In genomic region chr5:54902817-54903473, GRCh38 we compare ENCODE assay signal across 9 cellular contexts.
A peak's percentile ranks its signal among the peaks of the same experiment; 100 is the strongest.
DNase-seq lines count a peak whose midpoint lies in the region; ATAC-seq, FAIRE-seq and TF ChIP-seq lines count a peak whose summit lies in the region.
"Had no signal": no experiment of that assay in that cellular context is flagged by ENCODE, and none has a peak within 500 bp of the region (broad histone marks: within the 10 kb centered on the region; RNA-seq: fewer than 3 reads in every experiment).

No MANE protein-coding gene starts in this region.

- TF ChIP-seq CTCF in astrocyte (IDR thresholded peaks at IDR 0.05; ENCODE audit: insufficient read depth, low read depth, low read length) = no peak

- no peak overlapping the region for H2AFZ ChIP-seq in astrocyte (ENCODE audit: low read depth, low read length)

- H3K4me1 Mint-ChIP-seq in astrocyte (ENCODE audit: low read depth, unreplicated experiment) = peaks cover 48% of the 10 kb centered on the region

- peak; percentile 99 for ATAC-seq in HG02610 (IDR thresholded peaks at IDR 0.05; ENCODE audit: unreplicated experiment)
- ATAC-seq: A549 had no signal

- H3K4me3 Mint-ChIP-seq in astrocyte (ENCODE audit: unreplicated experiment) = no peak overlapping the region

- H3K36me3 Mint-ChIP-seq in astrocyte (ENCODE audit: low read depth, unreplicated experiment) = no peaks in the 10 kb centered on the region

- H3K4me3 ChIP-seq in astrocyte (ENCODE audit: insufficient read depth, low read depth, low read length) = no peak overlapping the region
- H3K4me3 ChIP-seq: A549 had no signal

- no peaks in the 10 kb centered on the region for H3K4me1 ChIP-seq in astrocyte (ENCODE audit: insufficient read depth, low read length)
- H3K4me1 ChIP-seq: A549 had no signal

- no peaks in the 10 kb centered on the region for H3K27me3 Mint-ChIP-seq in astrocyte (ENCODE audit: low read depth, unreplicated experiment)

- peaks cover 10% of the 10 kb centered on the region for H3K27me3 ChIP-seq in astrocyte (ENCODE audit: insufficient read depth, low read length)

- no peak overlapping the region for H3K9ac ChIP-seq in astrocyte (ENCODE audit: low read length)

- H3K9me3 Mint-ChIP-seq in astrocyte (ENCODE audit: unreplicated experiment) = no peaks in the 10 kb centered on the region

- DNase-seq in NCI-H1417 (lab: John Stamatoyannopoulos, UW) (peak in 2 of 3 experiments; percentile 17 to 96), NCI-H1417 treated with DMSO at 0.1 percent for 48 hours (lab: John Stamatoyannopoulos, UW) (no peak), NCI-H1694 treated with DMSO at 0.1 percent for 48 hours (lab: John Stamatoyannopoulos, UW) (peak; percentile 85), astrocyte (ENCODE audit: low read depth) (peak; percentile 69), SKM-1 (lab: John Stamatoyannopoulos, UW; ENCODE audit: unreplicated experiment) (no peak)
- DNase-seq in stimulated activated CD4-positive, alpha-beta T cell treated with anti-CD3 and anti-CD28 coated beads, TNF-alpha, amount 100 ng/mL, for 48 hours (ENCODE audit: low read depth in 3 of 3) = peak; percentile 15 to 46 (median 24)
- DNase-seq in effector CD4-positive, alpha-beta T cell = no peak

- H3K4me2 ChIP-seq in astrocyte (ENCODE audit: low read length) = no peak overlapping the region
- H3K4me2 ChIP-seq: A549 had no signal

- no peaks in the 10 kb centered on the region for H3K79me2 ChIP-seq in astrocyte (ENCODE audit: insufficient read depth, low read length)

- no peak for FAIRE-seq in astrocyte (lab: Jason Lieb, UNC)
- FAIRE-seq: A549 had no signal

- no peaks in the 10 kb centered on the region for H3K9me3 ChIP-seq in astrocyte (ENCODE audit: insufficient read depth, low read depth, low read length)
- H3K9me3 ChIP-seq: A549 had no signal

- no peaks in the 10 kb centered on the region for H3K36me3 ChIP-seq in astrocyte (ENCODE audit: insufficient read depth, low read length)

- H4K20me1 ChIP-seq in astrocyte (ENCODE audit: insufficient read depth, low read length) = no peaks in the 10 kb centered on the region

- H3K27ac ChIP-seq in astrocyte (ENCODE audit: low read depth, low read length) = no peak overlapping the region
- H3K27ac ChIP-seq: A549 had no signal

- peak overlapping the region; percentile 81 for H3K27ac Mint-ChIP-seq in astrocyte (ENCODE audit: unreplicated experiment)

Comparison
In these comparisons a context has a peak if more than half of its experiments do, and no peak if none do; other contexts are left out.
1. DNase-seq: peak in NCI-H1417 (2 of 3), NCI-H1694 treated with DMSO at 0.1 percent for 48 hours (single experiment), astrocyte (single experiment) and stimulated activated CD4-positive, alpha-beta T cell treated with anti-CD3 and anti-CD28 coated beads, TNF-alpha, amount 100 ng/mL, for 48 hours (3 of 3); none in NCI-H1417 treated with DMSO at 0.1 percent for 48 hours (single experiment), effector CD4-positive, alpha-beta T cell (single experiment) and SKM-1 (single experiment).